ENCODE assay signal across 1 cellular context in the genomic region with DNA sequence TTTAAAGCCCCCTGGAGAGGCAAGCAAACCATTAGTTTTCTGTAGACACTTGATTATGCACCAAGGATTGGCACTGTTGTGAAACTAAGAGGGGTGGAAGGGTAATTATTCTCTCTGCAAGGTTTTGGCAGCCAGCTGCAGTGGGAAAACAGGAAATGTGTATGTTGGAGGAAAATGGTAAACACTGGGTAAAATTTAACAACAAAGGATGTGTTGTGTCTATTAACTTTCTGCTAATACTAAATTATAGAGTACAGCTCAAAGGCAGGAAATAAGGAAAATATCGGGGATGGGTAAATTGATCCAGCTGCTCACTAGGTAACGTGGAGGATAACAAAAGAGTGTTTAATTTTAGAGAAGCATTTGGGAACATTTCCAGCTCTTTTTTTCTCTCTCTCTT.
TF ChIP-seq lines count a peak whose summit lies in the region.

No MANE protein-coding gene starts in this region.

TF ChIP-seq in HepG2, 621 proteins besides CTCF, POLR2A, EP300 and RAD21 (continued from another document):
- TF ChIP-seq ZNF530 (CRISPR knock-in tag; IDR thresholded peaks at IDR 0.05; ENCODE audit: low read depth) (no peak), CCDC6 (CRISPR knock-in tag; IDR thresholded peaks at IDR 0.05) (no peak), E2F5 (CRISPR knock-in tag; conservative IDR thresholded peaks at IDR 0.05) (no peak), FOXP1 (IDR thresholded peaks at IDR 0.05) (no peak), FOXP1 (CRISPR knock-in tag; IDR thresholded peaks at IDR 0.05) (peak; percentile 68; the same call in 1 of the 2 replicates), ZFP41 (CRISPR knock-in tag; IDR thresholded peaks at IDR 0.05; ENCODE audit: borderline replicate concordance) (no peak), PREB (CRISPR knock-in tag; IDR thresholded peaks at IDR 0.05) (no peak), ZNF496 (CRISPR knock-in tag; IDR thresholded peaks at IDR 0.05; ENCODE audit: insufficient replicate concordance) (no peak), CHD4 (IDR thresholded peaks at IDR 0.05; ENCODE audit: borderline replicate concordance, low read length) (no peak), TGIF2 (CRISPR knock-in tag; IDR thresholded peaks at IDR 0.05) (no peak), SOX6 (IDR thresholded peaks at IDR 0.05) (no peak), SOX6 (CRISPR knock-in tag; IDR thresholded peaks at IDR 0.05) (no peak), ZSCAN25 (CRISPR knock-in tag; IDR thresholded peaks at IDR 0.05) (no peak), RBM39 (IDR thresholded peaks at IDR 0.05; ENCODE audit: low read depth, low read length, poor library complexity, severe bottlenecking) (no peak), SKI (IDR thresholded peaks at IDR 0.05; ENCODE audit: partially characterized antibody) (no peak)
- TF ChIP-seq, protein P1, sequence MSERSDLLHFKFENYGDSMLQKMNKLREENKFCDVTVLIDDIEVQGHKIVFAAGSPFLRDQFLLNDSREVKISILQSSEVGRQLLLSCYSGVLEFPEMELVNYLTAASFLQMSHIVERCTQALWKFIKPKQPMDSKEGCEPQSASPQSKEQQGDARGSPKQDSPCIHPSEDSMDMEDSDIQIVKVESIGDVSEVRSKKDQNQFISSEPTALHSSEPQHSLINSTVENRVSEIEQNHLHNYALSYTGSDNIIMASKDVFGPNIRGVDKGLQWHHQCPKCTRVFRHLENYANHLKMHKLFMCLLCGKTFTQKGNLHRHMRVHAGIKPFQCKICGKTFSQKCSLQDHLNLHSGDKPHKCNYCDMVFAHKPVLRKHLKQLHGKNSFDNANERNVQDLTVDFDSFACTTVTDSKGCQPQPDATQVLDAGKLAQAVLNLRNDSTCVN (CRISPR knock-in tag; IDR thresholded peaks at IDR 0.05; ENCODE audit: borderline replicate concordance) = no peak
- TF ChIP-seq, protein P2, sequence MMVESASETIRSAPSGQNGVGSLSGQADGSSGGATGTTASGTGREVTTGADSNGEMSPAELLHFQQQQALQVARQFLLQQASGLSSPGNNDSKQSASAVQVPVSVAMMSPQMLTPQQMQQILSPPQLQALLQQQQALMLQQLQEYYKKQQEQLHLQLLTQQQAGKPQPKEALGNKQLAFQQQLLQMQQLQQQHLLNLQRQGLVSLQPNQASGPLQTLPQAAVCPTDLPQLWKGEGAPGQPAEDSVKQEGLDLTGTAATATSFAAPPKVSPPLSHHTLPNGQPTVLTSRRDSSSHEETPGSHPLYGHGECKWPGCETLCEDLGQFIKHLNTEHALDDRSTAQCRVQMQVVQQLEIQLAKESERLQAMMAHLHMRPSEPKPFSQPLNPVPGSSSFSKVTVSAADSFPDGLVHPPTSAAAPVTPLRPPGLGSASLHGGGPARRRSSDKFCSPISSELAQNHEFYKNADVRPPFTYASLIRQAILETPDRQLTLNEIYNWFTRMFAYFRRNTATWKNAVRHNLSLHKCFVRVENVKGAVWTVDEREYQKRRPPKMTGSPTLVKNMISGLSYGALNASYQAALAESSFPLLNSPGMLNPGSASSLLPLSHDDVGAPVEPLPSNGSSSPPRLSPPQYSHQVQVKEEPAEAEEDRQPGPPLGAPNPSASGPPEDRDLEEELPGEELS (CRISPR knock-in tag; IDR thresholded peaks at IDR 0.05) = peak; percentile 45; the same call in 1 of the 2 replicates
- TF ChIP-seq, protein P3, sequence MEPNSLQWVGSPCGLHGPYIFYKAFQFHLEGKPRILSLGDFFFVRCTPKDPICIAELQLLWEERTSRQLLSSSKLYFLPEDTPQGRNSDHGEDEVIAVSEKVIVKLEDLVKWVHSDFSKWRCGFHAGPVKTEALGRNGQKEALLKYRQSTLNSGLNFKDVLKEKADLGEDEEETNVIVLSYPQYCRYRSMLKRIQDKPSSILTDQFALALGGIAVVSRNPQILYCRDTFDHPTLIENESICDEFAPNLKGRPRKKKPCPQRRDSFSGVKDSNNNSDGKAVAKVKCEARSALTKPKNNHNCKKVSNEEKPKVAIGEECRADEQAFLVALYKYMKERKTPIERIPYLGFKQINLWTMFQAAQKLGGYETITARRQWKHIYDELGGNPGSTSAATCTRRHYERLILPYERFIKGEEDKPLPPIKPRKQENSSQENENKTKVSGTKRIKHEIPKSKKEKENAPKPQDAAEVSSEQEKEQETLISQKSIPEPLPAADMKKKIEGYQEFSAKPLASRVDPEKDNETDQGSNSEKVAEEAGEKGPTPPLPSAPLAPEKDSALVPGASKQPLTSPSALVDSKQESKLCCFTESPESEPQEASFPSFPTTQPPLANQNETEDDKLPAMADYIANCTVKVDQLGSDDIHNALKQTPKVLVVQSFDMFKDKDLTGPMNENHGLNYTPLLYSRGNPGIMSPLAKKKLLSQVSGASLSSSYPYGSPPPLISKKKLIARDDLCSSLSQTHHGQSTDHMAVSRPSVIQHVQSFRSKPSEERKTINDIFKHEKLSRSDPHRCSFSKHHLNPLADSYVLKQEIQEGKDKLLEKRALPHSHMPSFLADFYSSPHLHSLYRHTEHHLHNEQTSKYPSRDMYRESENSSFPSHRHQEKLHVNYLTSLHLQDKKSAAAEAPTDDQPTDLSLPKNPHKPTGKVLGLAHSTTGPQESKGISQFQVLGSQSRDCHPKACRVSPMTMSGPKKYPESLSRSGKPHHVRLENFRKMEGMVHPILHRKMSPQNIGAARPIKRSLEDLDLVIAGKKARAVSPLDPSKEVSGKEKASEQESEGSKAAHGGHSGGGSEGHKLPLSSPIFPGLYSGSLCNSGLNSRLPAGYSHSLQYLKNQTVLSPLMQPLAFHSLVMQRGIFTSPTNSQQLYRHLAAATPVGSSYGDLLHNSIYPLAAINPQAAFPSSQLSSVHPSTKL (CRISPR knock-in tag; IDR thresholded peaks at IDR 0.05) = no peak
TF ChIP-seq in HepG2: peak in this region for 2.
